Comparison of ENCODE assay signal across 2 cellular contexts in the genomic region with DNA sequence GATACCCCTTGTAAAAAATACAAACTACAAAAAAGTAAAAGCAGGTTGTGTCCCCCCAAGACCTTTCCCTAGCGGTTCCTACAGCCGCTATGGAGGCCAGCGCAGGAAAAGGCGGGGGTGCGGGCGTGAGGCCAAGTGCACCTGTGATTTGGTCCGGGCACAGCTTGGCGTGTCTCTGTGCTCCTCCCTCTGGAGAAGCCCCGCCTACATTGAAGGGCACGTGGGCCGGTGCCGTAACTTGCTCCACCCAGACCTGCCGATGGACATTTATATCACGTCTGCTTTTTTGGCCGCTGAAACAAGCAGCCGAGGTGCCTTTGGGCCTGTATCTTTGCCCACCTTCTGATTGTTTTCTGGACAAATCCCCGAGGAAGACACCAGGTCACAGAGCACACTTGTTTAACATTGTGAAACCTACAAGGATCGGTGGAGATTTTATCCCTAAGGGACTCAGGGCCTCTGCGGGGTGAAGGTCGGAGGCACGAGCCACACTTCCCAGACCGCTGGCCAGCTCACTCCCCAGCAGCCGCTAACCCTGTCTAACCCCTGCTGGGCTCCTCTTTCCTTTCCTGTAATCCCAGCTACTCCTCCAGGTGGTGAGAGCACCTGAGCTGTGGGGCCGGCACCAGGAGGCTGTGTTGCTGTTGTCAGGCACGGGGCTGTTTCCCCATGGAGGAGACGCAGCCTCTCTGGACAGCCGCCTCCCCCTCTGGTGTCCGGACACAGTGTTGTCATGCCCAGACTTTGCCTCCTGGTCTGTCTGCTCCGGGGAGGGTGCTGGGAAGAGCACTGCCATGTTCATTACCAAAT.
TF ChIP-seq lines count a peak whose summit lies in the region.

No MANE protein-coding gene starts in this region.

TF ChIP-seq in K562, 482 proteins besides CTCF, POLR2A, EP300 and RAD21 (continued from another document and continues in another):
- no peak for TF ChIP-seq RCOR1 (IDR thresholded peaks at IDR 0.05; ENCODE audit: borderline replicate concordance in 1 of 2, low read depth in 2 of 2, low read length in 2 of 2)
- peak; percentile 35; the same call in 1 of the 2 replicates for TF ChIP-seq CXXC5 (CRISPR knock-in tag; IDR thresholded peaks at IDR 0.05)
- TF ChIP-seq SRSF3 (IDR thresholded peaks at IDR 0.05; ENCODE audit: insufficient read depth, low read length) = no peak
- no peak for TF ChIP-seq SAFB2 (IDR thresholded peaks at IDR 0.05; ENCODE audit: borderline replicate concordance, low read depth, low read length, severe bottlenecking)
- no peak for TF ChIP-seq ZNF57 (CRISPR knock-in tag; IDR thresholded peaks at IDR 0.05)
- no peak for TF ChIP-seq JUND (IDR thresholded peaks at IDR 0.05; ENCODE audit: borderline replicate concordance, low read depth, low read length)
- TF ChIP-seq JUND (tag; IDR thresholded peaks at IDR 0.05; ENCODE audit: borderline replicate concordance, low read depth, low read length) = no peak
- TF ChIP-seq ESRRA (IDR thresholded peaks at IDR 0.05; ENCODE audit: borderline replicate concordance, low read depth) = peak; percentile 56
- TF ChIP-seq ZNF584 (CRISPR knock-in tag; IDR thresholded peaks at IDR 0.05; ENCODE audit: low read depth) = no peak
- no peak for TF ChIP-seq RBBP5 (IDR thresholded peaks at IDR 0.05; ENCODE audit: borderline replicate concordance, insufficient read depth, low read length, poor library complexity, severe bottlenecking)
- TF ChIP-seq, protein P1, sequence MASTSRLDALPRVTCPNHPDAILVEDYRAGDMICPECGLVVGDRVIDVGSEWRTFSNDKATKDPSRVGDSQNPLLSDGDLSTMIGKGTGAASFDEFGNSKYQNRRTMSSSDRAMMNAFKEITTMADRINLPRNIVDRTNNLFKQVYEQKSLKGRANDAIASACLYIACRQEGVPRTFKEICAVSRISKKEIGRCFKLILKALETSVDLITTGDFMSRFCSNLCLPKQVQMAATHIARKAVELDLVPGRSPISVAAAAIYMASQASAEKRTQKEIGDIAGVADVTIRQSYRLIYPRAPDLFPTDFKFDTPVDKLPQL (IDR thresholded peaks at IDR 0.05; ENCODE audit: extremely low read depth, insufficient read length) = no peak
- TF ChIP-seq, protein P2, sequence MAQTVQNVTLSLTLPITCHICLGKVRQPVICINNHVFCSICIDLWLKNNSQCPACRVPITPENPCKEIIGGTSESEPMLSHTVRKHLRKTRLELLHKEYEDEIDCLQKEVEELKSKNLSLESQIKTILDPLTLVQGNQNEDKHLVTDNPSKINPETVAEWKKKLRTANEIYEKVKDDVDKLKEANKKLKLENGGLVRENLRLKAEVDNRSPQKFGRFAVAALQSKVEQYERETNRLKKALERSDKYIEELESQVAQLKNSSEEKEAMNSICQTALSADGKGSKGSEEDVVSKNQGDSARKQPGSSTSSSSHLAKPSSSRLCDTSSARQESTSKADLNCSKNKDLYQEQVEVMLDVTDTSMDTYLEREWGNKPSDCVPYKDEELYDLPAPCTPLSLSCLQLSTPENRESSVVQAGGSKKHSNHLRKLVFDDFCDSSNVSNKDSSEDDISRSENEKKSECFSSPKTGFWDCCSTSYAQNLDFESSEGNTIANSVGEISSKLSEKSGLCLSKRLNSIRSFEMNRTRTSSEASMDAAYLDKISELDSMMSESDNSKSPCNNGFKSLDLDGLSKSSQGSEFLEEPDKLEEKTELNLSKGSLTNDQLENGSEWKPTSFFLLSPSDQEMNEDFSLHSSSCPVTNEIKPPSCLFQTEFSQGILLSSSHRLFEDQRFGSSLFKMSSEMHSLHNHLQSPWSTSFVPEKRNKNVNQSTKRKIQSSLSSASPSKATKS (CRISPR knock-in tag; IDR thresholded peaks at IDR 0.05) = no peak
- TF ChIP-seq GABPB1 (CRISPR knock-in tag; IDR thresholded peaks at IDR 0.05) = no peak
- TF ChIP-seq, protein P3, sequence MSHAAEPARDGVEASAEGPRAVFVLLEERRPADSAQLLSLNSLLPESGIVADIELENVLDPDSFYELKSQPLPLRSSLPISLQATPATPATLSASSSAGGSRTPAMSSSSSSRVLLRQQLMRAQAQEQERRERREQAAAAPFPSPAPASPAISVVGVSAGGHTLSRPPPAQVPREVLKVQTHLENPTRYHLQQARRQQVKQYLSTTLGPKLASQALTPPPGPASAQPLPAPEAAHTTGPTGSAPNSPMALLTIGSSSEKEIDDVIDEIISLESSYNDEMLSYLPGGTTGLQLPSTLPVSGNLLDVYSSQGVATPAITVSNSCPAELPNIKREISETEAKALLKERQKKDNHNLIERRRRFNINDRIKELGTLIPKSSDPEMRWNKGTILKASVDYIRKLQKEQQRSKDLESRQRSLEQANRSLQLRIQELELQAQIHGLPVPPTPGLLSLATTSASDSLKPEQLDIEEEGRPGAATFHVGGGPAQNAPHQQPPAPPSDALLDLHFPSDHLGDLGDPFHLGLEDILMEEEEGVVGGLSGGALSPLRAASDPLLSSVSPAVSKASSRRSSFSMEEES (CRISPR knock-in tag; IDR thresholded peaks at IDR 0.05) = no peak
- no peak for TF ChIP-seq ZFP30 (CRISPR knock-in tag; IDR thresholded peaks at IDR 0.05; ENCODE audit: borderline replicate concordance)
- no peak for TF ChIP-seq ETV6 (IDR thresholded peaks at IDR 0.05; ENCODE audit: borderline replicate concordance in 1 of 2, low read depth in 2 of 2, low read length in 1 of 2)
- no peak for TF ChIP-seq ETV6 (CRISPR knock-in tag; IDR thresholded peaks at IDR 0.05; ENCODE audit: borderline replicate concordance)
- TF ChIP-seq, protein P4, sequence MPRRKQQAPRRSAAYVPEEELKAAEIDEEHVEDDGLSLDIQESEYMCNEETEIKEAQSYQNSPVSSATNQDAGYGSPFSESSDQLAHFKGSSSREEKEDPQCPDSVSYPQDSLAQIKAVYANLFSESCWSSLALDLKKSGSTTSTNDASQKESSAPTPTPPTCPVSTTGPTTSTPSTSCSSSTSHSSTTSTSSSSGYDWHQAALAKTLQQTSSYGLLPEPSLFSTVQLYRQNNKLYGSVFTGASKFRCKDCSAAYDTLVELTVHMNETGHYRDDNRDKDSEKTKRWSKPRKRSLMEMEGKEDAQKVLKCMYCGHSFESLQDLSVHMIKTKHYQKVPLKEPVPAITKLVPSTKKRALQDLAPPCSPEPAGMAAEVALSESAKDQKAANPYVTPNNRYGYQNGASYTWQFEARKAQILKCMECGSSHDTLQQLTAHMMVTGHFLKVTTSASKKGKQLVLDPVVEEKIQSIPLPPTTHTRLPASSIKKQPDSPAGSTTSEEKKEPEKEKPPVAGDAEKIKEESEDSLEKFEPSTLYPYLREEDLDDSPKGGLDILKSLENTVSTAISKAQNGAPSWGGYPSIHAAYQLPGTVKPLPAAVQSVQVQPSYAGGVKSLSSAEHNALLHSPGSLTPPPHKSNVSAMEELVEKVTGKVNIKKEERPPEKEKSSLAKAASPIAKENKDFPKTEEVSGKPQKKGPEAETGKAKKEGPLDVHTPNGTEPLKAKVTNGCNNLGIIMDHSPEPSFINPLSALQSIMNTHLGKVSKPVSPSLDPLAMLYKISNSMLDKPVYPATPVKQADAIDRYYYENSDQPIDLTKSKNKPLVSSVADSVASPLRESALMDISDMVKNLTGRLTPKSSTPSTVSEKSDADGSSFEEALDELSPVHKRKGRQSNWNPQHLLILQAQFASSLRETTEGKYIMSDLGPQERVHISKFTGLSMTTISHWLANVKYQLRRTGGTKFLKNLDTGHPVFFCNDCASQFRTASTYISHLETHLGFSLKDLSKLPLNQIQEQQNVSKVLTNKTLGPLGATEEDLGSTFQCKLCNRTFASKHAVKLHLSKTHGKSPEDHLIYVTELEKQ (CRISPR knock-in tag; IDR thresholded peaks at IDR 0.05) = no peak
- TF ChIP-seq ZNF316 (IDR thresholded peaks at IDR 0.05) = no peak
- no peak for TF ChIP-seq HIVEP1 (CRISPR knock-in tag; IDR thresholded peaks at IDR 0.05)
- no peak for TF ChIP-seq ZNF583 (CRISPR knock-in tag; IDR thresholded peaks at IDR 0.05)
- no peak for TF ChIP-seq ZFP1 (CRISPR knock-in tag; IDR thresholded peaks at IDR 0.05)
- no peak for TF ChIP-seq RBM17 (IDR thresholded peaks at IDR 0.05; ENCODE audit: borderline replicate concordance, low read depth, low read length)
- TF ChIP-seq ZNF253 (CRISPR knock-in tag; conservative IDR thresholded peaks at IDR 0.05) = no peak

TF ChIP-seq in HepG2, 621 proteins besides CTCF, POLR2A, EP300 and RAD21 (continued from another document and continues in another):
- TF ChIP-seq, protein P5, sequence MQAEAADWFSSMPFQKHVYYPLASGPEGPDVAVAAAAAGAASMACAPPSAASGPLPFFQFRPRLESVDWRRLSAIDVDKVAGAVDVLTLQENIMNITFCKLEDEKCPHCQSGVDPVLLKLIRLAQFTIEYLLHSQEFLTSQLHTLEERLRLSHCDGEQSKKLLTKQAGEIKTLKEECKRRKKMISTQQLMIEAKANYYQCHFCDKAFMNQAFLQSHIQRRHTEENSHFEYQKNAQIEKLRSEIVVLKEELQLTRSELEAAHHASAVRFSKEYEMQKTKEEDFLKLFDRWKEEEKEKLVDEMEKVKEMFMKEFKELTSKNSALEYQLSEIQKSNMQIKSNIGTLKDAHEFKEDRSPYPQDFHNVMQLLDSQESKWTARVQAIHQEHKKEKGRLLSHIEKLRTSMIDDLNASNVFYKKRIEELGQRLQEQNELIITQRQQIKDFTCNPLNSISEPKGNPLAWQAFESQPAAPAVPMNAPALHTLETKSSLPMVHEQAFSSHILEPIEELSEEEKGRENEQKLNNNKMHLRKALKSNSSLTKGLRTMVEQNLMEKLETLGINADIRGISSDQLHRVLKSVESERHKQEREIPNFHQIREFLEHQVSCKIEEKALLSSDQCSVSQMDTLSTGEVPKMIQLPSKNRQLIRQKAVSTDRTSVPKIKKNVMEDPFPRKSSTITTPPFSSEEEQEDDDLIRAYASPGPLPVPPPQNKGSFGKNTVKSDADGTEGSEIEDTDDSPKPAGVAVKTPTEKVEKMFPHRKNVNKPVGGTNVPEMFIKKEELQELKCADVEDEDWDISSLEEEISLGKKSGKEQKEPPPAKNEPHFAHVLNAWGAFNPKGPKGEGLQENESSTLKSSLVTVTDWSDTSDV (CRISPR knock-in tag; IDR thresholded peaks at IDR 0.05) = peak; percentile 77; the same call in 1 of the 2 replicates
- peak; percentile 13; the same call in 1 of the 2 replicates for TF ChIP-seq SALL2 (CRISPR knock-in tag; IDR thresholded peaks at IDR 0.05)
- TF ChIP-seq, protein P6, sequence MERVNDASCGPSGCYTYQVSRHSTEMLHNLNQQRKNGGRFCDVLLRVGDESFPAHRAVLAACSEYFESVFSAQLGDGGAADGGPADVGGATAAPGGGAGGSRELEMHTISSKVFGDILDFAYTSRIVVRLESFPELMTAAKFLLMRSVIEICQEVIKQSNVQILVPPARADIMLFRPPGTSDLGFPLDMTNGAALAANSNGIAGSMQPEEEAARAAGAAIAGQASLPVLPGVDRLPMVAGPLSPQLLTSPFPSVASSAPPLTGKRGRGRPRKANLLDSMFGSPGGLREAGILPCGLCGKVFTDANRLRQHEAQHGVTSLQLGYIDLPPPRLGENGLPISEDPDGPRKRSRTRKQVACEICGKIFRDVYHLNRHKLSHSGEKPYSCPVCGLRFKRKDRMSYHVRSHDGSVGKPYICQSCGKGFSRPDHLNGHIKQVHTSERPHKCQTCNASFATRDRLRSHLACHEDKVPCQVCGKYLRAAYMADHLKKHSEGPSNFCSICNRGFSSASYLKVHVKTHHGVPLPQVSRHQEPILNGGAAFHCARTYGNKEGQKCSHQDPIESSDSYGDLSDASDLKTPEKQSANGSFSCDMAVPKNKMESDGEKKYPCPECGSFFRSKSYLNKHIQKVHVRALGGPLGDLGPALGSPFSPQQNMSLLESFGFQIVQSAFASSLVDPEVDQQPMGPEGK (CRISPR knock-in tag; IDR thresholded peaks at IDR 0.05) = peak; percentile 15; the same call in 1 of the 2 replicates
- TF ChIP-seq, protein P7, sequence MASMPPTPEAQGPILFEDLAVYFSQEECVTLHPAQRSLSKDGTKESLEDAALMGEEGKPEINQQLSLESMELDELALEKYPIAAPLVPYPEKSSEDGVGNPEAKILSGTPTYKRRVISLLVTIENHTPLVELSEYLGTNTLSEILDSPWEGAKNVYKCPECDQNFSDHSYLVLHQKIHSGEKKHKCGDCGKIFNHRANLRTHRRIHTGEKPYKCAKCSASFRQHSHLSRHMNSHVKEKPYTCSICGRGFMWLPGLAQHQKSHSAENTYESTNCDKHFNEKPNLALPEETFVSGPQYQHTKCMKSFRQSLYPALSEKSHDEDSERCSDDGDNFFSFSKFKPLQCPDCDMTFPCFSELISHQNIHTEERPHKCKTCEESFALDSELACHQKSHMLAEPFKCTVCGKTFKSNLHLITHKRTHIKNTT (CRISPR knock-in tag; IDR thresholded peaks at IDR 0.05) = no peak
- TF ChIP-seq LCORL (IDR thresholded peaks at IDR 0.05) = no peak
- TF ChIP-seq LCORL (CRISPR knock-in tag; IDR thresholded peaks at IDR 0.05) = peak; percentile 40; the same call in 1 of the 2 replicates
- peak; percentile 70; the same call in 1 of the 2 replicates for TF ChIP-seq ZBTB7B (CRISPR knock-in tag; IDR thresholded peaks at IDR 0.05)
- TF ChIP-seq, protein P8, sequence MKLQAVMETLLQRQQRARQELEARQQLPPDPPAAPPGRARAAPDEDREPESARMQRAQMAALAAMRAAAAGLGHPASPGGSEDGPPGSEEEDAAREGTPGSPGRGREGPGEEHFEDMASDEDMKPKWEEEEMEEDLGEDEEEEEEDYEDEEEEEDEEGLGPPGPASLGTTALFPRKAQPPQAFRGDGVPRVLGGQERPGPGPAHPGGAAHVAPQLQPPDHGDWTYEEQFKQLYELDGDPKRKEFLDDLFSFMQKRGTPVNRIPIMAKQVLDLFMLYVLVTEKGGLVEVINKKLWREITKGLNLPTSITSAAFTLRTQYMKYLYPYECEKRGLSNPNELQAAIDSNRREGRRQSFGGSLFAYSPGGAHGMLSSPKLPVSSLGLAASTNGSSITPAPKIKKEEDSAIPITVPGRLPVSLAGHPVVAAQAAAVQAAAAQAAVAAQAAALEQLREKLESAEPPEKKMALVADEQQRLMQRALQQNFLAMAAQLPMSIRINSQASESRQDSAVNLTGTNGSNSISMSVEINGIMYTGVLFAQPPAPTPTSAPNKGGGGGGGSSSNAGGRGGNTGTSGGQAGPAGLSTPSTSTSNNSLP (IDR thresholded peaks at IDR 0.05; ENCODE audit: low read depth, low read length) = no peak
- TF ChIP-seq, protein P9, sequence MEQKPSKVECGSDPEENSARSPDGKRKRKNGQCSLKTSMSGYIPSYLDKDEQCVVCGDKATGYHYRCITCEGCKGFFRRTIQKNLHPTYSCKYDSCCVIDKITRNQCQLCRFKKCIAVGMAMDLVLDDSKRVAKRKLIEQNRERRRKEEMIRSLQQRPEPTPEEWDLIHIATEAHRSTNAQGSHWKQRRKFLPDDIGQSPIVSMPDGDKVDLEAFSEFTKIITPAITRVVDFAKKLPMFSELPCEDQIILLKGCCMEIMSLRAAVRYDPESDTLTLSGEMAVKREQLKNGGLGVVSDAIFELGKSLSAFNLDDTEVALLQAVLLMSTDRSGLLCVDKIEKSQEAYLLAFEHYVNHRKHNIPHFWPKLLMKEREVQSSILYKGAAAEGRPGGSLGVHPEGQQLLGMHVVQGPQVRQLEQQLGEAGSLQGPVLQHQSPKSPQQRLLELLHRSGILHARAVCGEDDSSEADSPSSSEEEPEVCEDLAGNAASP (CRISPR knock-in tag; IDR thresholded peaks at IDR 0.05; ENCODE audit: borderline replicate concordance) = peak; percentile 65
- TF ChIP-seq, protein P2 (CRISPR knock-in tag; IDR thresholded peaks at IDR 0.05) = peak; percentile 65; the same call in 1 of the 2 replicates
